ENCODE assay signal across 22 cellular contexts in the genomic region with DNA sequence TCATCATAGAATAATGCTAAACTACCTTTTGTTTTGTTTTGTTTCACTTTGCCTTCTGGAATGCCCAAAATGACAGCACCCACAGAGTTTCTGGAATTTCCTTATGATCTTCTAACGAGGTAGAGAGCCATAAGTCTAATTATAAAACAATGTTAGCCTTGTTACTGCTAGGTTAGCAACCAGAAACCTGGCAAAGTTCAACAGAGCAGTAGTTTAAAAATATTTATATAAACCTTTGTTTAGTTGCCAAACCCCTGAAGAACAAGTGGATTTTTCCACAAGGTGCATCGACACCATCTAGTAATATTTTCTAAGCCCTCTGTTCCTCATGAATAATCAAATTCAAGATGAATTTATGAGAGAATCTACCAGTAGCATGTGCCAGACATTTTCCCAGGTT. TPM values are rescaled to one million over a fixed set of nuclear protein-coding genes. Genes with fewer than 3 reads are reported as not detected.
DNase-seq lines count a peak whose midpoint lies in the region; ATAC-seq and TF ChIP-seq lines count a peak whose summit lies in the region.
"Had no signal": no experiment of that assay in that cellular context is flagged by ENCODE, and none has a peak within 500 bp of the region (broad histone marks: within the 10 kb centered on the region; RNA-seq: fewer than 3 reads in every experiment).

No MANE protein-coding gene starts in this region.

- peaks cover 8% of the 10 kb centered on the region for H3K36me3 Mint-ChIP-seq in nephron progenitor cell (ENCODE audit: low read depth)
- no peaks in the 10 kb centered on the region for H3K36me3 Mint-ChIP-seq in stimulated activated effector memory CD8-positive, alpha-beta T cell treated with anti-CD3 and anti-CD28 coated beads, Interleukin-12 subunit alpha, Interleukin-12 subunit beta, amount 100 ng/mL, for 72 hours
- H3K36me3 Mint-ChIP-seq: CD8-positive, alpha-beta T cell had no signal

- WGBS in mammary epithelial cell (ENCODE audit: low coverage, missing lambda C conversion rate), result 8% methylated on average over 2 of the region's 2 CpGs
- 29% methylated on average over 2 of the region's 2 CpGs for WGBS in suprapubic skin

- H3K9ac ChIP-seq in mammary epithelial cell (ENCODE audit: insufficient read depth, low read length), result no peak overlapping the region
- H3K9ac ChIP-seq: GM23248 had no signal

- no peak overlapping the region for H3K4me3 Mint-ChIP-seq in nephron progenitor cell
- no peak overlapping the region for H3K4me3 Mint-ChIP-seq in stimulated activated effector memory CD8-positive, alpha-beta T cell treated with anti-CD3 and anti-CD28 coated beads, Interleukin-12 subunit alpha, Interleukin-12 subunit beta, amount 100 ng/mL, for 72 hours
- H3K4me3 Mint-ChIP-seq: B cell; CD8-positive, alpha-beta T cell had no signal

- peaks cover 3% of the 10 kb centered on the region for H3K27me3 Mint-ChIP-seq in nephron progenitor cell (ENCODE audit: low read depth, poor library complexity)

- dilution Hi-C loops in mammary epithelial cell (cut with HindIII; ENCODE audit: low sequenced_read_pairs), result no loop called here

- no peak for TF ChIP-seq EP300 in suprapubic skin (IDR thresholded peaks at IDR 0.05)

- H3K79me2 ChIP-seq in mammary epithelial cell (ENCODE audit: insufficient read depth, low read length), result no peaks in the 10 kb centered on the region

- H3K4me1 ChIP-seq in mammary epithelial cell (ENCODE audit: insufficient read depth, low read length) (peaks cover 12% of the 10 kb centered on the region), suprapubic skin (no peaks in the 10 kb centered on the region)

- no peak for TF ChIP-seq POLR2A in suprapubic skin (IDR thresholded peaks at IDR 0.05)

- H3K27ac ChIP-seq in mammary epithelial cell (ENCODE audit: insufficient read depth, low read depth, low read length) (no peak overlapping the region), suprapubic skin (peak overlapping the region; percentile 51)
- H3K27ac ChIP-seq: C4-2B, GM23248, PC-9 had no signal

- intact Hi-C loops in mammary epithelial cell (cut with micrococcal nuclease), result no loop called here

- H3K27ac Mint-ChIP-seq in nephron progenitor cell, result peak overlapping the region; percentile 36
- no peak overlapping the region for H3K27ac Mint-ChIP-seq in stimulated activated effector memory CD8-positive, alpha-beta T cell treated with anti-CD3 and anti-CD28 coated beads, Interleukin-12 subunit alpha, Interleukin-12 subunit beta, amount 100 ng/mL, for 72 hours
- H3K27ac Mint-ChIP-seq: B cell; CD8-positive, alpha-beta T cell had no signal

- no peak overlapping the region for H2AFZ ChIP-seq in mammary epithelial cell (ENCODE audit: low read depth, low read length)
- H2AFZ ChIP-seq: GM23248, PC-9 had no signal

- CTCF ChIA-PET in mammary epithelial cell (lab: Charles Lee; ENCODE audit: low non-redundant PET), result no interaction called here

- in situ Hi-C loops in mammary epithelial cell (cut with MboI; ENCODE audit: low sequenced_read_pairs in 2 of 2), result no loop called here

- no TSS peak for BruUV-seq in mammary epithelial cell (replicated peaks; lab: Mats Ljungman, UMichigan)

- no peaks in the 10 kb centered on the region for H4K20me1 ChIP-seq in mammary epithelial cell (ENCODE audit: insufficient read depth, low read length)

- ATAC-seq in stimulated activated effector memory CD8-positive, alpha-beta T cell treated with anti-CD3 and anti-CD28 coated beads, Interleukin-12 subunit alpha, Interleukin-12 subunit beta, amount 100 ng/mL, for 72 hours, result no peak
- ATAC-seq: CD8-positive, alpha-beta T cell had no signal

- no peak overlapping the region for H3K4me2 ChIP-seq in mammary epithelial cell (ENCODE audit: insufficient read depth, low read depth, low read length)
- H3K4me2 ChIP-seq: PC-9 had no signal

- TF ChIP-seq CTCF in mammary epithelial cell (conservative IDR thresholded peaks at IDR 0.05 in 1 of 2, IDR thresholded peaks at IDR 0.05 in 1 of 2; ENCODE audit: extremely low read depth in 1 of 2, insufficient read depth in 1 of 2, low read depth in 1 of 2, low read length in 2 of 2) (no peak), nephron progenitor cell (IDR thresholded peaks at IDR 0.05) (no peak), suprapubic skin (IDR thresholded peaks at IDR 0.05) (no peak)

- peaks cover 11% of the 10 kb centered on the region for H3K4me1 Mint-ChIP-seq in nephron progenitor cell
- no peaks in the 10 kb centered on the region for H3K4me1 Mint-ChIP-seq in stimulated activated effector memory CD8-positive, alpha-beta T cell treated with anti-CD3 and anti-CD28 coated beads, Interleukin-12 subunit alpha, Interleukin-12 subunit beta, amount 100 ng/mL, for 72 hours
- H3K4me1 Mint-ChIP-seq: B cell had no signal

- H3K27me3 ChIP-seq in mammary epithelial cell (ENCODE audit: insufficient read depth, low read length) (no peaks in the 10 kb centered on the region), suprapubic skin (no peaks in the 10 kb centered on the region)

- H3K36me3 ChIP-seq in mammary epithelial cell (ENCODE audit: insufficient read depth, low read length), result no peaks in the 10 kb centered on the region
- no peaks in the 10 kb centered on the region for H3K36me3 ChIP-seq in suprapubic skin

- peaks cover 8% of the 10 kb centered on the region for H3K9me3 Mint-ChIP-seq in nephron progenitor cell
- H3K9me3 Mint-ChIP-seq in stimulated activated effector memory CD8-positive, alpha-beta T cell treated with anti-CD3 and anti-CD28 coated beads, Interleukin-12 subunit alpha, Interleukin-12 subunit beta, amount 100 ng/mL, for 72 hours, result peaks cover 3% of the 10 kb centered on the region

- DNase-seq in M059J (ENCODE audit: low read depth) (peak; percentile 79), mammary epithelial cell (peak; percentile 64), nephron progenitor cell (no peak), suprapubic skin (ENCODE audit: low spot score in 2 of 2) (no peak), occipital lobe (lab: John Stamatoyannopoulos, UW) (no peak)
- no peak for DNase-seq in stimulated activated effector memory CD8-positive, alpha-beta T cell treated with anti-CD3 and anti-CD28 coated beads, Interleukin-12 subunit alpha, Interleukin-12 subunit beta, amount 100 ng/mL, for 72 hours (ENCODE audit: low spot score in 2 of 2)
- DNase-seq in stimulated activated CD8-positive, alpha-beta memory T cell treated with anti-CD3 and anti-CD28 coated beads, Interleukin-4, amount 100 ng/mL, for 48 hours, result no peak
- DNase-seq: Caco-2; CD8-positive, alpha-beta T cell; GM23248; H7; Karpas-422; MV-4-11; NCI-H2029; NCI-H446; NCI-H526; NCI-H82; PC-9; Right ventricle myocardium superior; RPMI8226 had no signal

- H3K9me3 ChIP-seq in mammary epithelial cell (replicated peaks; ENCODE audit: insufficient read depth, low read length), result no peaks in the 10 kb centered on the region
- no peaks in the 10 kb centered on the region for H3K9me3 ChIP-seq in suprapubic skin
- H3K9me3 ChIP-seq: Caco-2 had no signal

- H3K4me3 ChIP-seq in mammary epithelial cell (replicated peaks in 1 of 3; ENCODE audit: insufficient read depth in 1 of 3, low read depth in 2 of 3, low read length in 3 of 3) (no peak overlapping the region), suprapubic skin (no peak overlapping the region)
- H3K4me3 ChIP-seq: GM23248, PC-9 had no signal

RNA-seq across cellular contexts. Expression of a gene that starts 27.6 kb away (rescaled TPM):
- 0.32 and 1.6 TPM in 2 replicates for total RNA-seq in M059J (2014; rRNA removed; shearing (Covaris generic))
- total RNA-seq in mammary epithelial cell, result under 1 TPM in 1 of 2 donors, not detected in 1; under 0.01 TPM
- polyA plus RNA-seq in mammary epithelial cell, result not detected
- not detected for polyA minus RNA-seq in mammary epithelial cell
- total RNA-seq in suprapubic skin, result 1 to 10 TPM in 3 of 4 donors, under 1 TPM in 1; 0.42 to 9.0 (median 3.1) TPM
- total RNA-seq in occipital lobe, result 29.5 TPM
- total RNA-seq: GM23248 had no signal
- polyA plus RNA-seq: GM23248 had no signal

Comparison
In these comparisons a context has a peak if more than half of its experiments do, and no peak if none do; other contexts are left out.
1. DNase-seq: peak in M059J (single experiment) and mammary epithelial cell (single experiment); none in nephron progenitor cell (single experiment), suprapubic skin (0 of 2), stimulated activated effector memory CD8-positive, alpha-beta T cell treated with anti-CD3 and anti-CD28 coated beads, Interleukin-12 subunit alpha, Interleukin-12 subunit beta, amount 100 ng/mL, for 72 hours (0 of 2), stimulated activated CD8-positive, alpha-beta memory T cell treated with anti-CD3 and anti-CD28 coated beads, Interleukin-4, amount 100 ng/mL, for 48 hours (single experiment) and occipital lobe (single experiment).